In genomic region chr19:48501961-48502719, GRCh38 we compare ENCODE assay signal across 7 cellular contexts. TPM values are rescaled to one million over a fixed set of nuclear protein-coding genes. Genes with fewer than 3 reads are reported as not detected.
DNase-seq lines count a peak whose midpoint lies in the region; TF ChIP-seq lines count a peak whose summit lies in the region.
"Had no signal": no experiment of that assay in that cellular context is flagged by ENCODE, and none has a peak within 500 bp of the region (broad histone marks: within the 10 kb centered on the region; RNA-seq: fewer than 3 reads in every experiment).

No MANE protein-coding gene starts in this region.

- H3K27ac ChIP-seq in cardiac muscle cell, result peak overlapping the region; percentile 18
- peak overlapping the region; percentile 27 to 69 for H3K27ac ChIP-seq in prostate gland
- H3K27ac ChIP-seq: gastrocnemius medialis had no signal

- peak; percentile 83 for TF ChIP-seq POLR2A in prostate gland (IDR thresholded peaks at IDR 0.05)

- H3K36me3 ChIP-seq in cardiac muscle cell (no peaks in the 10 kb centered on the region), prostate gland (no peaks in the 10 kb centered on the region)
- H3K36me3 ChIP-seq: gastrocnemius medialis had no signal

- WGBS in prostate gland, result 7% methylated on average over 24 of the region's 24 CpGs

- TF ChIP-seq CTCF in cardiac muscle cell (IDR thresholded peaks at IDR 0.05; ENCODE audit: low read depth, low read length) (no peak), prostate gland (IDR thresholded peaks at IDR 0.05) (peak in 1 of 4 experiments; percentile 2)

- H3K4me3 ChIP-seq in cardiac muscle cell (peak overlapping the region; percentile 19), prostate gland (peak overlapping the region; percentile 2 to 22)
- H3K4me3 ChIP-seq: gastrocnemius medialis had no signal

- no peaks in the 10 kb centered on the region for H3K9me3 ChIP-seq in cardiac muscle cell (ENCODE audit: low read depth)
- no peaks in the 10 kb centered on the region for H3K9me3 ChIP-seq in prostate gland
- H3K9me3 ChIP-seq: gastrocnemius medialis had no signal

- intact Hi-C loops in cardiac septum (cut with DNase I) (no loop called here), prostate gland (cut with DNase I) (no loop called here)

- H3K4me1 ChIP-seq in cardiac muscle cell (ENCODE audit: low read depth), result no peaks in the 10 kb centered on the region
- H3K4me1 ChIP-seq in prostate gland (replicated peaks), result peaks cover 9% of the 10 kb centered on the region
- H3K4me1 ChIP-seq: gastrocnemius medialis had no signal

- DNase-seq in cardiac muscle cell (ENCODE audit: low read depth in 1 of 2, low spot score in 1 of 2), result peak in 1 of 2 donors; percentile 94
- DNase-seq in cardiac septum (ENCODE audit: low spot score), result no peak
- peak; percentile 47 for DNase-seq in SK-N-DZ (ENCODE audit: low spot score)
- DNase-seq in cerebellar cortex (ENCODE audit: low spot score), result peak; percentile 94
- DNase-seq in prostate gland (ENCODE audit: low spot score), result peak; percentile 98
- DNase-seq in NCI-H524 (lab: John Stamatoyannopoulos, UW), result no peak
- DNase-seq: gastrocnemius medialis had no signal

- H3K27me3 ChIP-seq in cardiac muscle cell (no peaks in the 10 kb centered on the region), prostate gland (replicated peaks; ENCODE audit: insufficient read depth) (no peaks in the 10 kb centered on the region)

RNA-seq across cellular contexts. Expression of gene LMTK3, which starts 9.5 kb away (rescaled TPM):
- 3.0 and 7.4 TPM in 2 replicates for total RNA-seq in cardiac muscle cell
- polyA plus RNA-seq in cardiac muscle cell, result 1.1 and 2.2 TPM in 2 replicates
- total RNA-seq in cardiac septum, result 3.0 TPM
- polyA plus RNA-seq in SK-N-DZ (2014; cell fraction: cytosol; rRNA removed), result 0.17 and 0.38 TPM in 2 replicates
- 0.84 and 1.0 TPM in 2 replicates for polyA plus RNA-seq in SK-N-DZ (2014; cell fraction: nucleus; rRNA removed)
- 10 to 100 TPM in 1 of 2 donors, 1 to 10 TPM in 1; 7.4 to 10.2 TPM for total RNA-seq in prostate gland
- total RNA-seq: gastrocnemius medialis had no signal

RNA-seq across cellular contexts. Expression of gene CYTH2, which starts 33.0 kb away (rescaled TPM):
- total RNA-seq in cardiac muscle cell, result 179 and 211 TPM in 2 replicates
- 103 and 138 TPM in 2 replicates for polyA plus RNA-seq in cardiac muscle cell
- 46.4 TPM for total RNA-seq in cardiac septum
- polyA plus RNA-seq in SK-N-DZ (2014; cell fraction: cytosol; rRNA removed), result 27.6 and 28.1 TPM in 2 replicates
- polyA plus RNA-seq in SK-N-DZ (2014; cell fraction: nucleus; rRNA removed), result 70.9 and 73.1 TPM in 2 replicates
- total RNA-seq in prostate gland, result 10 to 100 TPM; 50.6 to 97.1 TPM

RNA-seq across cellular contexts. Expression of gene KCNJ14, which starts 46.8 kb away (rescaled TPM):
- total RNA-seq in cardiac muscle cell, result 0.56 and 1.7 TPM in 2 replicates
- polyA plus RNA-seq in cardiac muscle cell, result 0.61 and 1.5 TPM in 2 replicates
- 0.32 TPM for total RNA-seq in cardiac septum
- polyA plus RNA-seq in SK-N-DZ (2014; cell fraction: cytosol; rRNA removed), result 0.14 and 0.38 TPM in 2 replicates
- polyA plus RNA-seq in SK-N-DZ (2014; cell fraction: nucleus; rRNA removed), result 1.1 and 1.5 TPM in 2 replicates
- total RNA-seq in prostate gland, result 1 to 10 TPM in 1 of 2 donors, under 1 TPM in 1; 0.45 to 2.2 TPM

RNA-seq across cellular contexts. Expression of gene SULT2B1, which starts 49.8 kb away (rescaled TPM):
- not detected in 2 replicates for total RNA-seq in cardiac muscle cell
- polyA plus RNA-seq in cardiac muscle cell, result 0.20 and 0.85 TPM in 2 replicates
- total RNA-seq in cardiac septum, result 0.19 TPM
- not detected in 2 replicates for polyA plus RNA-seq in SK-N-DZ (2014; cell fraction: cytosol; rRNA removed)
- not detected in 2 replicates for polyA plus RNA-seq in SK-N-DZ (2014; cell fraction: nucleus; rRNA removed)
- total RNA-seq in prostate gland, result 10 to 100 TPM; 14.6 to 43.0 TPM
- total RNA-seq: gastrocnemius medialis had no signal

RNA-seq across cellular contexts. Expression of gene GRWD1, which starts 56.4 kb away (rescaled TPM):
- total RNA-seq in cardiac muscle cell (24.2 and 36.5 TPM in 2 replicates), cardiac septum (17.5 TPM), prostate gland (10 to 100 TPM; 26.2 to 39.7 TPM)
- 36.3 and 38.6 TPM in 2 replicates for polyA plus RNA-seq in cardiac muscle cell
- 29.3 and 41.5 TPM in 2 replicates for polyA plus RNA-seq in SK-N-DZ (2014; cell fraction: cytosol; rRNA removed)
- polyA plus RNA-seq in SK-N-DZ (2014; cell fraction: nucleus; rRNA removed), result 11.7 and 14.8 TPM in 2 replicates

Comparison
In these comparisons a context has a peak if more than half of its experiments do, and no peak if none do; other contexts are left out.
1. DNase-seq: peak in SK-N-DZ (single experiment), cerebellar cortex (single experiment) and prostate gland (single experiment); none in cardiac septum (single experiment) and NCI-H524 (0 of 2).